ENCODE assay signal across 20 cellular contexts in genomic region chr5:113526421-113526820, GRCh38. TPM values are rescaled to one million over a fixed set of nuclear protein-coding genes. Genes with fewer than 3 reads are reported as not detected.
DNase-seq lines count a peak whose midpoint lies in the region; ATAC-seq and TF ChIP-seq lines count a peak whose summit lies in the region.
"Had no signal": no experiment of that assay in that cellular context is flagged by ENCODE, and none has a peak within 500 bp of the region (broad histone marks: within the 10 kb centered on the region; RNA-seq: fewer than 3 reads in every experiment).

No MANE protein-coding gene starts in this region.

- H2AFZ ChIP-seq in ACC112 (ENCODE audit: low read length, unreplicated experiment) (no peak overlapping the region), neuronal stem cell (ENCODE audit: low read length) (no peak overlapping the region)

- DNase-seq in endothelial cell (ENCODE audit: low spot score) (no peak), neuronal stem cell (ENCODE audit: low spot score) (peak; percentile 11)
- DNase-seq in effector CD8-positive, alpha-beta T cell (lab: John Stamatoyannopoulos, UW) = no peak
- DNase-seq in activated naive CD4-positive, alpha-beta T cell treated with Interleukin-2 at 50 U/mL for 16 hours = no peak
- DNase-seq: 8988T, C1 segment of cervical spinal cord, DMS153, H7, IMR-90, Kasumi-1, NCI-H1417, NCI-H1930, NCI-H2171, NCI-H446 treated with DMSO at 0.1 percent for 48 hours, NCI-H774, Right ventricle myocardium superior had no signal

- H3K36me3 Mint-ChIP-seq in endothelial cell (ENCODE audit: low read depth, unreplicated experiment) = peaks cover 13% of the 10 kb centered on the region

- H3K27ac Mint-ChIP-seq in endothelial cell (ENCODE audit: unreplicated experiment) = peak overlapping the region; percentile 92

- peaks cover 21% of the 10 kb centered on the region for H3K36me3 ChIP-seq in ACC112 (ENCODE audit: insufficient read depth, low read length)
- peaks cover 5% of the 10 kb centered on the region; the same call in 1 of the 2 replicates for H3K36me3 ChIP-seq in HUES48 (ENCODE audit: control insufficient read depth, insufficient read depth, low read length)
- peaks cover 0 to 50% of the 10 kb centered on the region in 2 donors for H3K36me3 ChIP-seq in neuronal stem cell (replicated peaks in 1 of 2; ENCODE audit: control insufficient read depth in 2 of 2, insufficient read depth in 2 of 2, low read length in 2 of 2)

- H3K4me3 Mint-ChIP-seq in endothelial cell (ENCODE audit: unreplicated experiment) = no peak overlapping the region

- no peak overlapping the region for H2BK120ac ChIP-seq in neuronal stem cell (ENCODE audit: low read depth, low read length)

- H3K9me3 ChIP-seq in HUES48 (ENCODE audit: control insufficient read depth, insufficient read depth, low read length) (peaks cover 15% of the 10 kb centered on the region), neuronal stem cell (replicated peaks in 1 of 2; ENCODE audit: control insufficient read depth in 2 of 2, insufficient read depth in 1 of 2, low read depth in 1 of 2, low read length in 2 of 2) (peaks cover 4 to 19% of the 10 kb centered on the region in 2 donors)

- H3K18ac ChIP-seq in neuronal stem cell (ENCODE audit: low read length) = no peak overlapping the region

- no peak overlapping the region for H3K14ac ChIP-seq in neuronal stem cell (ENCODE audit: low read length)

- peaks cover 10% of the 10 kb centered on the region for H3K4me1 Mint-ChIP-seq in endothelial cell (ENCODE audit: unreplicated experiment)

- H3K9ac ChIP-seq in HUES48 (ENCODE audit: low read depth, low read length) (no peak overlapping the region), neuronal stem cell (ENCODE audit: low read depth, low read length, poor library complexity) (no peak overlapping the region)

- no peak overlapping the region for H2BK12ac ChIP-seq in neuronal stem cell (ENCODE audit: low read length)

- no peak overlapping the region for H2BK5ac ChIP-seq in neuronal stem cell (ENCODE audit: low read length)

- H3K9me3 Mint-ChIP-seq in endothelial cell (ENCODE audit: unreplicated experiment) = peaks cover 5% of the 10 kb centered on the region

- H2AK5ac ChIP-seq in neuronal stem cell (ENCODE audit: low read depth, low read length) = no peak overlapping the region

- no peak for TF ChIP-seq CTCF in endothelial cell (IDR thresholded peaks at IDR 0.05; ENCODE audit: unreplicated experiment)

- no peak overlapping the region for H4K91ac ChIP-seq in neuronal stem cell (ENCODE audit: low read depth, low read length, poor library complexity)

- no peak overlapping the region for H4K8ac ChIP-seq in neuronal stem cell (ENCODE audit: low read depth, low read length)

- H3K4me1 ChIP-seq in ACC112 (ENCODE audit: control insufficient read depth, insufficient read depth, low read length, unreplicated experiment) (peaks cover 21% of the 10 kb centered on the region), HUES48 (ENCODE audit: control insufficient read depth, insufficient read depth, low read length) (peaks cover 11% of the 10 kb centered on the region; the same call in 1 of the 2 replicates), neuronal stem cell (ENCODE audit: control insufficient read depth in 2 of 2, insufficient read depth in 1 of 2, low read depth in 1 of 2, low read length in 2 of 2) (peaks cover 0 to 3% of the 10 kb centered on the region in 2 donors)

- H3K4ac ChIP-seq in neuronal stem cell (ENCODE audit: low read length) = no peak overlapping the region

- no peak for ATAC-seq in HG03469 (IDR thresholded peaks at IDR 0.05; ENCODE audit: unreplicated experiment)
- ATAC-seq in GM19023 (IDR thresholded peaks at IDR 0.05; ENCODE audit: unreplicated experiment) = no peak

- H2BK15ac ChIP-seq in neuronal stem cell (ENCODE audit: low read length) = no peak overlapping the region

- no peaks in the 10 kb centered on the region for H3K79me1 ChIP-seq in neuronal stem cell (ENCODE audit: low read depth, low read length)

- H3K4me2 ChIP-seq in neuronal stem cell (ENCODE audit: insufficient read depth, low read length, poor library complexity, severe bottlenecking) = no peak overlapping the region

- peaks cover 28% of the 10 kb centered on the region for H3K79me2 ChIP-seq in ACC112 (ENCODE audit: control insufficient read depth, insufficient read depth, low read length, unreplicated experiment)

- peak overlapping the region; percentile 31; the same call in 1 of the 2 replicates for H3K4me3 ChIP-seq in ACC112 (ENCODE audit: low read depth, low read length)
- H3K4me3 ChIP-seq in HUES48 (ENCODE audit: low read depth, low read length) = peak overlapping the region; percentile 23; the same call in 1 of the 2 replicates
- no peak overlapping the region for H3K4me3 ChIP-seq in neuronal stem cell (ENCODE audit: low read length in 2 of 2)

- no peaks in the 10 kb centered on the region for H3K27me3 Mint-ChIP-seq in endothelial cell (ENCODE audit: unreplicated experiment)

- H3K27me3 ChIP-seq in ACC112 (ENCODE audit: insufficient read depth, low read length) (no peaks in the 10 kb centered on the region), HUES48 (ENCODE audit: control insufficient read depth, insufficient read depth, low read length) (no peaks in the 10 kb centered on the region), neuronal stem cell (ENCODE audit: control insufficient read depth in 3 of 3, insufficient read depth in 3 of 3, low read depth in 1 of 3, low read length in 3 of 3) (no peaks in the 10 kb centered on the region)

- no peak overlapping the region for H3K23ac ChIP-seq in neuronal stem cell (ENCODE audit: low read depth, low read length, poor library complexity)

- WGBS in neuronal stem cell (ENCODE audit: extremely low coverage in 2 of 2, insufficient read length in 2 of 2, insufficient replicate concordance in 1 of 2), 2 donors = no CpG with 5 or more reads among the region's 4 CpGs

- H3K27ac ChIP-seq in ACC112 (ENCODE audit: low read depth, low read length) = no peak overlapping the region
- H3K27ac ChIP-seq in HUES48 (ENCODE audit: low read depth, low read length) = peak overlapping the region; percentile 32
- no peak overlapping the region for H3K27ac ChIP-seq in neuronal stem cell (replicated peaks; ENCODE audit: low read length)

RNA-seq across cellular contexts. Expression of gene YTHDC2, which starts 12.9 kb away (rescaled TPM):
- 28.6 TPM for total RNA-seq in endothelial cell (ENCODE audit: unreplicated experiment)
- polyA plus RNA-seq in neuronal stem cell (2013, experiment 1 of 2) = 7.5 TPM
- polyA plus RNA-seq in neuronal stem cell (2013, experiment 2 of 2) = 7.8 TPM

RNA-seq across cellular contexts. Expression of gene MCC, which starts 38.2 kb away (rescaled TPM):
- 22.7 TPM for total RNA-seq in endothelial cell (ENCODE audit: unreplicated experiment)
- polyA plus RNA-seq in neuronal stem cell (2013, experiment 1 of 2) = 1.8 TPM
- polyA plus RNA-seq in neuronal stem cell (2013, experiment 2 of 2) = 1.9 TPM

Comparison
In these comparisons a context has a peak if more than half of its experiments do, and no peak if none do; other contexts are left out.
1. H3K4me3 ChIP-seq: peak in ACC112 (single experiment) and HUES48 (single experiment); none in neuronal stem cell (0 of 2).